Comparison of ENCODE assay signal across 17 cellular contexts in genomic region chr9:28318515-28318914, GRCh38.
DNase-seq lines count a peak whose midpoint lies in the region; ATAC-seq and TF ChIP-seq lines count a peak whose summit lies in the region.
"Had no signal": no experiment of that assay in that cellular context is flagged by ENCODE, and none has a peak within 500 bp of the region (broad histone marks: within the 10 kb centered on the region; RNA-seq: fewer than 3 reads in every experiment).

No MANE protein-coding gene starts in this region.

- no peak for ATAC-seq in upper lobe of right lung
- no peak for ATAC-seq in activated CD4-positive, CD25-positive, alpha-beta regulatory T cell treated with anti-CD3 and anti-CD28 coated beads, Interleukin-2, amount 50 U/mL, for 24 hours
- ATAC-seq: HepG2 had no signal

- DNase-seq in dorsolateral prefrontal cortex = no peak
- DNase-seq in putamen (ENCODE audit: low spot score) = peak; percentile 80
- no peak for DNase-seq in upper lobe of right lung
- DNase-seq in cardiac septum (ENCODE audit: low spot score) = no peak
- DNase-seq: BE2C; CD4-positive, CD25-positive, alpha-beta regulatory T cell; CD8-positive, alpha-beta memory T cell; COR-L47; DMS 273 treated with DMSO at 0.1 percent for 48 hours; DMS53; DND-41; EL; GM23248 had no signal

- H3K4me1 ChIP-seq in upper lobe of right lung = no peaks in the 10 kb centered on the region
- H3K4me1 ChIP-seq: BE2C, HAP-1 had no signal

- TF ChIP-seq CTCF in dorsolateral prefrontal cortex (IDR thresholded peaks at IDR 0.05 in 54 of 56, conservative IDR thresholded peaks at IDR 0.05 in 2 of 56; ENCODE audit: low read depth in 1 of 56, partially characterized antibody in 56 of 56) (no peak), upper lobe of right lung (IDR thresholded peaks at IDR 0.05) (no peak)

- H3K36me3 ChIP-seq in upper lobe of right lung = no peaks in the 10 kb centered on the region
- H3K36me3 ChIP-seq: BE2C, HAP-1 had no signal

- intact Hi-C loops in dorsolateral prefrontal cortex (cut with DNase I) (no loop called here), upper lobe of right lung (cut with DNase I) (no loop called here), cardiac septum (cut with DNase I) (no loop called here)

- H3K4me3 ChIP-seq in dorsolateral prefrontal cortex (peak overlapping the region in 4 of 59 donors; percentile 0 to 28 (median 6)), upper lobe of right lung (no peak overlapping the region)
- H3K4me3 ChIP-seq: GM23248, HAP-1 had no signal

- peak overlapping the region in 47 of 59 donors; percentile 4 to 85 (median 63) for H3K27ac ChIP-seq in dorsolateral prefrontal cortex
- H3K27ac ChIP-seq in layer of hippocampus (ENCODE audit: low read depth, low read length) = peak overlapping the region; percentile 30
- H3K27ac ChIP-seq in upper lobe of right lung = no peak overlapping the region
- H3K27ac ChIP-seq: GM23248 had no signal

- H3K9me3 ChIP-seq in upper lobe of right lung = no peaks in the 10 kb centered on the region
- H3K9me3 ChIP-seq: BE2C, HAP-1 had no signal

- H3K27me3 ChIP-seq in dorsolateral prefrontal cortex (no peaks in the 10 kb centered on the region), layer of hippocampus (ENCODE audit: control insufficient read depth, insufficient read depth, low read length) (no peaks in the 10 kb centered on the region), upper lobe of right lung (no peaks in the 10 kb centered on the region)
- H3K27me3 ChIP-seq: BE2C had no signal
